8 cellular contexts compared by ENCODE assay signal in the genomic region with DNA sequence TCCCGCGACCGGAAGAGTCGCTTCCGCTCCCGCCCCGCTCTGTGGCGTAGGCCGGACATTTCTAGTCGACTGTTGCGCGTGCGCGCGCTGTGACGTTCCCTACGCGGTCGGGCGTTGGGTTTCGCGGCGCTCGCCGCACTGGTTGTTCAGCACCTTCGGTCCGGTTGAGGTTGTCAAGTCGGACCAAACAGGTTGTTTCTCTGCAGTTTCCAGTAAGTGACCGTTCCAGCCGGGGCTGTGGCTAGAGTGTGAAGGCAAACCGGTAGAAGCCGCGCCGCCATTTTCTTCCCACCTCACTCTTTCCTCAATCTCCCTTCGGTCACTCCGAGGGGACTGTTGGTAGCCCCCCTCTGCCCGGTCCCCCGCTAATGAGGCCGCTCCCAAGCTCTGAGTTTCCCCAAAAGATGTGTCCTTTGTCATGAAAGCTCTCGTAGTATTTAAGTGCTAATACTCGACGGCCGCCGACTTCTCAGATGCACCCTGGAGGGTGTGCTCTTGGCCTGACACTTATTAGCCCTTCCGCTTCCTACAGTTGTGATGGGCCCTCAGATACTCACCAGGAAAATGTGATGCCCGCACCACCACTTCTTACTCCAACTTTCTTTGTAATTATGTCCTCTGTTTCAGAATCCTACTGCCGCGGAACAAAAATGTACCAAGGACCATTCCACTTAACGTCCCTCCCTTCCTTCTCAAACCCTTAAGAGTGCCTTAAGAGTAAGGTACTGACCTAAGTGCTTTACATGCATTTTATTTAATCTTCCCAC. TPM values are rescaled to one million over a fixed set of nuclear protein-coding genes. Genes with fewer than 3 reads are reported as not detected.
DNase-seq lines count a peak whose midpoint lies in the region; ATAC-seq, FAIRE-seq and TF ChIP-seq lines count a peak whose summit lies in the region.

No MANE protein-coding gene starts in this region.

- peak; percentile 56 for ATAC-seq in GM18499 (IDR thresholded peaks at IDR 0.05; ENCODE audit: insufficient read depth, unreplicated experiment)
- ATAC-seq in HG02852 (IDR thresholded peaks at IDR 0.05; ENCODE audit: unreplicated experiment), result peak; percentile 97

- no peak for TF ChIP-seq CTCF in astrocyte (IDR thresholded peaks at IDR 0.05; ENCODE audit: insufficient read depth, low read depth, low read length)
- no peak for TF ChIP-seq CTCF in uterus (IDR thresholded peaks at IDR 0.05)

- intact Hi-C loops in uterus (cut with DNase I; ENCODE audit: low total_unique reads), result no loop called here

- peaks cover 15% of the 10 kb centered on the region for H3K4me1 Mint-ChIP-seq in astrocyte (ENCODE audit: low read depth, unreplicated experiment)

- peak overlapping the region; percentile 95 for H3K4me3 Mint-ChIP-seq in astrocyte (ENCODE audit: unreplicated experiment)

- peak overlapping the region; percentile 90 for H3K4me2 ChIP-seq in astrocyte (ENCODE audit: low read length)

- peak overlapping the region; percentile 97 for H3K27ac ChIP-seq in astrocyte (ENCODE audit: low read depth, low read length)
- peak overlapping the region; percentile 91 to 92 for H3K27ac ChIP-seq in uterus

- H3K4me3 ChIP-seq in astrocyte (ENCODE audit: insufficient read depth, low read depth, low read length) (peak overlapping the region; percentile 82), uterus (peak overlapping the region; percentile 63 to 80)

- peak overlapping the region; percentile 92 for H3K9ac ChIP-seq in astrocyte (ENCODE audit: low read length)

- H3K36me3 Mint-ChIP-seq in astrocyte (ENCODE audit: low read depth, unreplicated experiment), result peaks cover 2% of the 10 kb centered on the region

- peaks cover 11% of the 10 kb centered on the region for H3K4me1 ChIP-seq in astrocyte (ENCODE audit: insufficient read depth, low read length)
- no peaks in the 10 kb centered on the region for H3K4me1 ChIP-seq in uterus

- peak overlapping the region; percentile 95 for H2AFZ ChIP-seq in astrocyte (ENCODE audit: low read depth, low read length)

- H4K20me1 ChIP-seq in astrocyte (ENCODE audit: insufficient read depth, low read length), result no peaks in the 10 kb centered on the region

- peak; percentile 81 to 94 for TF ChIP-seq POLR2A in uterus (IDR thresholded peaks at IDR 0.05)

- H3K9me3 ChIP-seq in astrocyte (ENCODE audit: insufficient read depth, low read depth, low read length) (no peaks in the 10 kb centered on the region), uterus (no peaks in the 10 kb centered on the region)

- no peaks in the 10 kb centered on the region for H3K27me3 ChIP-seq in astrocyte (ENCODE audit: insufficient read depth, low read length)
- H3K27me3 ChIP-seq in uterus, result no peaks in the 10 kb centered on the region

- H3K79me2 ChIP-seq in astrocyte (ENCODE audit: insufficient read depth, low read length), result no peaks in the 10 kb centered on the region

- H3K27me3 Mint-ChIP-seq in astrocyte (ENCODE audit: low read depth, unreplicated experiment), result no peaks in the 10 kb centered on the region

- DNase-seq in NCI-H146 treated with DMSO at 0.1 percent for 48 hours (lab: John Stamatoyannopoulos, UW; ENCODE audit: unreplicated experiment) (peak; percentile 76), T-helper 9 cell (peak; percentile 58), astrocyte (ENCODE audit: low read depth) (peak; percentile 89), hepatic stellate cell (ENCODE audit: low spot score) (peak; percentile 87), putamen (ENCODE audit: low spot score) (peak; percentile 94), uterus (peak; percentile 91 to 92)

- H3K36me3 ChIP-seq in astrocyte (ENCODE audit: insufficient read depth, low read length), result no peaks in the 10 kb centered on the region
- H3K36me3 ChIP-seq in uterus, result no peaks in the 10 kb centered on the region

- no peaks in the 10 kb centered on the region for H3K9me3 Mint-ChIP-seq in astrocyte (ENCODE audit: unreplicated experiment)

- H3K27ac Mint-ChIP-seq in astrocyte (ENCODE audit: unreplicated experiment), result peak overlapping the region; percentile 98

- no peak for FAIRE-seq in astrocyte (lab: Jason Lieb, UNC)

RNA-seq across cellular contexts. Expression of a gene that starts 56.3 kb away (rescaled TPM):
- total RNA-seq in astrocyte, result 14.4 and 18.8 TPM in 2 replicates
- 10 to 100 TPM; 17.1 to 98.6 (median 53.3) TPM for total RNA-seq in uterus

Comparison
In these comparisons a context has a peak if more than half of its experiments do, and no peak if none do; other contexts are left out.
1. Peak in every context shown above with its lines: DNase-seq, ATAC-seq, H3K4me3 ChIP-seq and H3K27ac ChIP-seq.